In the genomic region with DNA sequence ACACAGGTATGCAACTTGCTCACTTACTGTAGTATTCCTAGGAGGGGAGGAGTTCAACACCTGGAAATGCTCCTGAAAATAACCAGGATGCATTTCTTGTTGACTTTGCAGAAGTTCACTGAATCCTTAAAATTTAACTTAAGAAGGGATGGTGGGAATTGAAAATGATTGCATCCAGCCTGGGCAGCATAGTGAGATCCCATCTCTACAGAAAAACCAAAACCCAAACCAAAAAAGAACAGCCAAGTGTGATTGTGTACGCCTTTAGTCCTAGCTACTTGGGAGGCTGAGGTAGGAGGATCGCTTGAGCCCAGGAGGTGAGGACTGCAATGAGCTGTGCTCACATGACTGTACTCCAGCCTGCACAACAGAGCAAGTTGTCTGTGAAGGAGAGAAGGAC, we compare ENCODE assay signal across 27 cellular contexts. TPM values are rescaled to one million over a fixed set of nuclear protein-coding genes. Genes with fewer than 3 reads are reported as not detected.
DNase-seq lines count a peak whose midpoint lies in the region; ATAC-seq, FAIRE-seq and TF ChIP-seq lines count a peak whose summit lies in the region.
"Had no signal": no experiment of that assay in that cellular context is flagged by ENCODE, and none has a peak within 500 bp of the region (broad histone marks: within the 10 kb centered on the region; RNA-seq: fewer than 3 reads in every experiment).

No MANE protein-coding gene starts in this region.

- 90% methylated on average over 2 of the region's 2 CpGs for WGBS in HepG2 (ENCODE audit: low lambda C conversion rate)
- 80% methylated on average over 1 of the region's 2 CpGs for WGBS in right lobe of liver (ENCODE audit: insufficient coverage, low coverage, low lambda C conversion rate, missing lambda C conversion rate)
- WGBS in H1 (ENCODE audit: extremely low coverage in 1 of 2, insufficient coverage in 1 of 2, insufficient read length in 1 of 2, insufficient replicate concordance in 2 of 2, low coverage in 1 of 2, low lambda C conversion rate in 2 of 2, missing lambda C conversion rate in 1 of 2), 2 experiments = 85% methylated on average over 2 of the region's 2 CpGs; no CpG with 5 or more reads in 1 of the 2 experiments

- no peak overlapping the region for H3K56ac ChIP-seq in H1 (replicated peaks; ENCODE audit: insufficient read length, low read depth, low read length)

- no peak overlapping the region for H3K23ac ChIP-seq in H1 (ENCODE audit: insufficient read length)

- TF ChIP-seq CTCF in HepG2 (CRISPR knock-in tag; IDR thresholded peaks at IDR 0.05) (no peak), right lobe of liver (IDR thresholded peaks at IDR 0.05) (no peak), H1 (IDR thresholded peaks at IDR 0.05; ENCODE audit: control extremely low read depth in 1 of 3, insufficient read depth in 1 of 3, low read depth in 1 of 3, low read length in 3 of 3) (no peak)

- no peak overlapping the region for H4K5ac ChIP-seq in H1 (ENCODE audit: insufficient read length, low read depth, low read length)

- FAIRE-seq in HepG2 (lab: Jason Lieb, UNC) = no peak
- no peak for FAIRE-seq in H1 (lab: Jason Lieb, UNC)
- FAIRE-seq: A549, D721Med, GM12878, GM19239 had no signal

- peaks cover 0 to 9% of the 10 kb centered on the region in 2 experiments; a peak in 1 of 5 replicates for H3K27me3 ChIP-seq in HepG2 (ENCODE audit: control insufficient read depth in 1 of 2, insufficient read depth in 2 of 2, low read length in 2 of 2)
- H3K27me3 ChIP-seq in right lobe of liver = peaks cover 0 to 12% of the 10 kb centered on the region in 2 donors
- H3K27me3 ChIP-seq in H1 (replicated peaks in 1 of 4; ENCODE audit: control insufficient read depth in 3 of 4, extremely low read depth in 1 of 4, insufficient read depth in 3 of 4, low read length in 3 of 4) = peaks cover 5 to 21% (median 15%) of the 10 kb centered on the region in 4 experiments; a peak in 6 of 7 replicates
- H3K27me3 ChIP-seq: BE2C; BLaER1 treated with 17β-estradiol and CSF1 and Interleukin-3, amounts not matched to agents 10 nM and 100 nM had no signal

- H3K27ac ChIP-seq in HepG2 (ENCODE audit: extremely low read length, insufficient read depth, low read length) (no peak overlapping the region), right lobe of liver (no peak overlapping the region), H1 (ENCODE audit: low read depth, low read length) (no peak overlapping the region)
- H3K27ac ChIP-seq: A549; BLaER1 treated with 17β-estradiol and CSF1 and Interleukin-3, amounts not matched to agents 10 nM and 100 nM; GM23248 had no signal

- H3K36me3 ChIP-seq in HepG2 (replicated peaks in 1 of 2; ENCODE audit: control insufficient read depth in 1 of 2, insufficient read depth in 2 of 2, low read length in 2 of 2) = no peaks in the 10 kb centered on the region
- no peaks in the 10 kb centered on the region for H3K36me3 ChIP-seq in right lobe of liver
- H3K36me3 ChIP-seq in H1 (ENCODE audit: control insufficient read depth in 2 of 4, insufficient read depth in 4 of 4, low read length in 3 of 4) = no peaks in the 10 kb centered on the region
- H3K36me3 ChIP-seq: BE2C; BLaER1 treated with 17β-estradiol and CSF1 and Interleukin-3, amounts not matched to agents 10 nM and 100 nM had no signal

- H3K9me3 ChIP-seq in HepG2 (ENCODE audit: low read length) = no peaks in the 10 kb centered on the region
- no peaks in the 10 kb centered on the region for H3K9me3 ChIP-seq in right lobe of liver
- no peaks in the 10 kb centered on the region for H3K9me3 ChIP-seq in T-helper 17 cell (ENCODE audit: control insufficient read depth, low read length, poor library complexity, severe bottlenecking)
- no peaks in the 10 kb centered on the region for H3K9me3 ChIP-seq in H1 (ENCODE audit: insufficient read depth in 2 of 2, low read depth in 1 of 2, low read length in 1 of 2)
- H3K9me3 ChIP-seq: A549, BE2C had no signal

- H3K79me2 ChIP-seq in HepG2 (ENCODE audit: insufficient read depth, low read length) (no peaks in the 10 kb centered on the region), H1 (ENCODE audit: control insufficient read depth in 1 of 2, insufficient read depth in 2 of 2, low read length in 2 of 2) (no peaks in the 10 kb centered on the region)

- H3K4me2 ChIP-seq in HepG2 (ENCODE audit: low read depth, low read length) (no peak overlapping the region), H1 (ENCODE audit: insufficient read depth in 1 of 2, low read depth in 2 of 2, low read length in 2 of 2) (no peak overlapping the region)
- H3K4me2 ChIP-seq: A549; BLaER1 treated with 17β-estradiol and CSF1 and Interleukin-3, amounts not matched to agents 10 nM and 100 nM had no signal

- intact Hi-C loops in HepG2 (cut with micrococcal nuclease; ENCODE audit: unreplicated experiment) (no loop called here), right lobe of liver (cut with DNase I) (no loop called here)

- no peak overlapping the region for H3K14ac ChIP-seq in H1 (ENCODE audit: insufficient read length)

- H2AFZ ChIP-seq in HepG2 (ENCODE audit: low read length) = no peak overlapping the region
- no peak overlapping the region for H2AFZ ChIP-seq in H1 (ENCODE audit: low read length)
- H2AFZ ChIP-seq: GM23248 had no signal

- H2BK20ac ChIP-seq in H1 (ENCODE audit: low read length) = no peak overlapping the region

- H3K4me3 ChIP-seq in HepG2 (replicated peaks in 1 of 3; ENCODE audit: insufficient read depth in 1 of 3, low read depth in 2 of 3, low read length in 3 of 3) (no peak overlapping the region), right lobe of liver (no peak overlapping the region), H1 (ENCODE audit: extremely low read depth in 1 of 4, insufficient read depth in 2 of 4, low read depth in 3 of 4, low read length in 4 of 4) (no peak overlapping the region)
- H3K4me3 ChIP-seq: A549; BLaER1 treated with 17β-estradiol and CSF1 and Interleukin-3, amounts not matched to agents 10 nM and 100 nM; GM12878; GM23248 had no signal

- H3K4me1 Mint-ChIP-seq in T-helper 17 cell = peaks cover 16% of the 10 kb centered on the region

- no TSS peak for BruUV-seq in HepG2 (replicated peaks; lab: Mats Ljungman, UMichigan)

- no peak overlapping the region for H2BK12ac ChIP-seq in H1 (ENCODE audit: low read depth, low read length)

- CTCF ChIA-PET in HepG2 (lab: Yijun Ruan, JAX; ENCODE audit: low intra/inter-chr PET ratio, low total read pairs) (no interaction called here), H1 (lab: Charles Lee; ENCODE audit: partially characterized antibody) (interaction anchor here (0.6 to 1.8 kb wide), 4 partner anchors 10 to 985 kb away, joined by 3 to 6 read pairs (median 4); no protein-coding TSS in a partner anchor)

- in situ Hi-C loops in HepG2 (cut with HindIII; ENCODE audit: extremely low pct_ligation_motif_present, low pct_unique_long_range_greater_than_20kb) = no loop called here

- peak overlapping the region; percentile 31 for H3K4me3 Mint-ChIP-seq in T-helper 17 cell
- H3K4me3 Mint-ChIP-seq: CD4-positive, alpha-beta T cell; H9; HFFc6 had no signal

- H4K20me1 ChIP-seq in HepG2 (ENCODE audit: insufficient read depth, low read length) (no peaks in the 10 kb centered on the region), H1 (replicated peaks in 1 of 2; ENCODE audit: control insufficient read depth in 1 of 2, insufficient read depth in 2 of 2, low read length in 2 of 2) (no peaks in the 10 kb centered on the region)
- H4K20me1 ChIP-seq: BLaER1 treated with 17β-estradiol and CSF1 and Interleukin-3, amounts not matched to agents 10 nM and 100 nM had no signal

- ATAC-seq in HepG2 = no peak
- ATAC-seq in right lobe of liver = no peak
- no peak for ATAC-seq in T-helper 17 cell
- no peak for ATAC-seq in HG02870 (IDR thresholded peaks at IDR 0.05; ENCODE audit: unreplicated experiment)
- ATAC-seq: A549, GM12878, HCT116 had no signal

- no peak overlapping the region for H2BK15ac ChIP-seq in H1 (ENCODE audit: low read length)

- POLR2A ChIA-PET in HepG2 (lab: Yijun Ruan, JAX) (no interaction called here), H1 (lab: Charles Lee; ENCODE audit: partially characterized antibody) (interaction anchor here (0.6 kb wide), 1 partner anchor 118 kb away, joined by 3 read pairs; no protein-coding TSS in a partner anchor)

- no peak overlapping the region for H4K91ac ChIP-seq in H1 (replicated peaks; ENCODE audit: insufficient read length, low read length)

- no peak overlapping the region for H2BK120ac ChIP-seq in H1 (replicated peaks; ENCODE audit: low read depth, low read length)

- no peak for DNase-seq in HepG2 (ENCODE audit: low spot score)
- DNase-seq in right lobe of liver = no peak
- no peak for DNase-seq in T-helper 17 cell
- no peak for DNase-seq in H1 (ENCODE audit: low read depth in 1 of 2, low spot score in 2 of 2)
- DNase-seq in glomerular visceral epithelial cell (ENCODE audit: extremely low spot score) = no peak
- DNase-seq: 8988T; ACHN; AML-193; BE2C; CD4-positive, alpha-beta T cell; CD8-positive, alpha-beta memory T cell; DMS 273 treated with DMSO at 0.1 percent for 48 hours; DMS79; EL; GDM1; GM23248; H9; HFFc6 had no signal

- peaks cover 9% of the 10 kb centered on the region for H3K36me3 Mint-ChIP-seq in T-helper 17 cell (ENCODE audit: low read depth)

- H2BK5ac ChIP-seq in H1 (ENCODE audit: low read depth, low read length) = no peak overlapping the region

- TF ChIP-seq RAD21 in HepG2 (CRISPR knock-in tag; IDR thresholded peaks at IDR 0.05) (no peak), H1 (IDR thresholded peaks at IDR 0.05 in 1 of 2, conservative IDR thresholded peaks at IDR 0.05 in 1 of 2; ENCODE audit: low read depth in 2 of 2, low read length in 2 of 2) (no peak)

- no peaks in the 10 kb centered on the region for H3K79me1 ChIP-seq in H1 (ENCODE audit: low read depth, low read length)

- no peak overlapping the region for H3K18ac ChIP-seq in H1 (ENCODE audit: extremely low read depth, low read length)

- no peak for TF ChIP-seq POLR2A in HepG2 (IDR thresholded peaks at IDR 0.05; ENCODE audit: insufficient read depth in 1 of 2, low read depth in 2 of 2, low read length in 2 of 2)
- TF ChIP-seq POLR2A in right lobe of liver (IDR thresholded peaks at IDR 0.05) = no peak
- no peak for TF ChIP-seq POLR2A in H1 (IDR thresholded peaks at IDR 0.05; ENCODE audit: control extremely low read depth in 1 of 2, low read depth in 2 of 2, low read length in 2 of 2)

- peaks cover 6% of the 10 kb centered on the region; the same call in 1 of the 2 replicates for H3K4me1 ChIP-seq in HepG2 (ENCODE audit: insufficient read depth, low read length)
- H3K4me1 ChIP-seq in right lobe of liver = no peaks in the 10 kb centered on the region
- no peaks in the 10 kb centered on the region for H3K4me1 ChIP-seq in H1 (replicated peaks in 1 of 4; ENCODE audit: control insufficient read depth in 3 of 4, insufficient read depth in 4 of 4, low read length in 3 of 4)
- H3K4me1 ChIP-seq: A549 had no signal

- peaks cover 27% of the 10 kb centered on the region for H3K27me3 Mint-ChIP-seq in T-helper 17 cell

- TF ChIP-seq EP300 in HepG2 (IDR thresholded peaks at IDR 0.05; ENCODE audit: low read depth in 2 of 2, low read length in 2 of 2) = no peak
- no peak for TF ChIP-seq EP300 in HepG2 (CRISPR knock-in tag; IDR thresholded peaks at IDR 0.05; ENCODE audit: borderline replicate concordance)
- TF ChIP-seq EP300 in H1 (IDR thresholded peaks at IDR 0.05; ENCODE audit: borderline replicate concordance in 1 of 2, low read depth in 2 of 2, low read length in 2 of 2) = no peak

- peak overlapping the region; percentile 5 for H3K27ac Mint-ChIP-seq in T-helper 17 cell
- H3K27ac Mint-ChIP-seq: CD14-positive monocyte; CD4-positive, alpha-beta T cell; CD8-positive, alpha-beta memory T cell; H9; HFFc6 had no signal

- no peak overlapping the region for H4K8ac ChIP-seq in H1 (ENCODE audit: extremely low read depth, insufficient read depth, low read length)

- H3K9ac ChIP-seq in HepG2 (ENCODE audit: insufficient read depth, low read depth, low read length) = no peak overlapping the region
- no peak overlapping the region for H3K9ac ChIP-seq in H1 (replicated peaks in 1 of 4; ENCODE audit: extremely low read depth in 1 of 4, low read depth in 3 of 4, low read length in 3 of 4)
- H3K9ac ChIP-seq: BLaER1 treated with 17β-estradiol and CSF1 and Interleukin-3, amounts not matched to agents 10 nM and 100 nM; GM23248 had no signal

- no peaks in the 10 kb centered on the region for H3K23me2 ChIP-seq in H1 (ENCODE audit: low read depth, low read length)

- H3K4ac ChIP-seq in H1 (replicated peaks; ENCODE audit: insufficient read length, low read depth, low read length) = no peak overlapping the region

- 0 out of 2 replicates have a peak overlapping the region, but pooled peaks have one; percentile 75 for H2AK5ac ChIP-seq in H1 (ENCODE audit: low read depth, low read length)

RNA-seq across cellular contexts. Expression of gene DNAH8, which starts 1.7 kb away (rescaled TPM):
- total RNA-seq in HepG2 (2016; rRNA removed; fragmentation: Illumina TruSeq; extraction: Trizol) (not detected in 2 replicates), right lobe of liver (under 1 TPM in 1 of 6 experiments, not detected in 5; 0.02 TPM), T-helper 17 cell (under 1 TPM; 0.05 TPM)
- total RNA-seq in HepG2 (2016; cell fraction: cytosol; rRNA removed; fragmentation: Illumina TruSeq; extraction: Trizol; ENCODE audit: low read depth) = not detected in 2 replicates
- total RNA-seq in HepG2 (2016; cell fraction: insoluble cytoplasmic fraction; rRNA removed; fragmentation: Illumina TruSeq; extraction: Trizol) = not detected in 2 replicates
- total RNA-seq in HepG2 (2016; cell fraction: membrane; rRNA removed; fragmentation: Illumina TruSeq; extraction: Trizol) = not detected in 2 replicates
- not detected in 2 replicates for total RNA-seq in HepG2 (2016; cell fraction: nucleus; rRNA removed; fragmentation: Illumina TruSeq; extraction: Trizol)
- polyA plus RNA-seq in HepG2 (2011; rRNA removed) (not detected in 2 replicates), H1 (2011; rRNA removed) (under 0.01 TPM in 1 of 2 replicates, not detected in the other)
- not detected in 2 replicates for polyA plus RNA-seq in HepG2 (2011; cell fraction: cytosol; rRNA removed)
- not detected in 2 replicates for polyA plus RNA-seq in HepG2 (2011; cell fraction: nucleus; rRNA removed)
- polyA plus RNA-seq in HepG2 (2012) = not detected in 2 replicates
- not detected in 2 replicates for polyA plus RNA-seq in HepG2 (2016; cell fraction: cytosol; fragmentation: Illumina TruSeq; extraction: Trizol; ENCODE audit: low read depth)
- polyA plus RNA-seq in HepG2 (2016; cell fraction: insoluble cytoplasmic fraction; fragmentation: Illumina TruSeq; extraction: Trizol; ENCODE audit: low read depth) = not detected in 2 replicates
- polyA plus RNA-seq in HepG2 (2016; cell fraction: membrane; fragmentation: Illumina TruSeq; extraction: Trizol; ENCODE audit: low read depth) = not detected in 2 replicates
- polyA plus RNA-seq in HepG2 (2016; cell fraction: nucleus; fragmentation: Illumina TruSeq; extraction: Trizol; ENCODE audit: insufficient read depth, low read depth) = not detected in 2 replicates
- polyA minus RNA-seq in HepG2 (2011; rRNA and poly(A)+ RNA removed; ENCODE audit: low replicate concordance) = not detected in 2 replicates
- polyA minus RNA-seq in HepG2 (2011; cell fraction: cytosol; rRNA and poly(A)+ RNA removed) = not detected in 2 replicates
- polyA minus RNA-seq in HepG2 (2011; cell fraction: nucleus; rRNA and poly(A)+ RNA removed) = not detected in 2 replicates
- total RNA-seq in H1 (2021; fragmentation: NEBNext Ultra II Directional; extraction: Animal tissue kit (Norgen Biotek cat#: 25700)) = not detected in 2 replicates
- not detected for polyA plus RNA-seq in H1 (2011; cell fraction: cytosol; rRNA removed)
- polyA plus RNA-seq in H1 (2011; cell fraction: nucleus; rRNA removed) = not detected
- not detected in 4 replicates for polyA plus RNA-seq in H1 (2012, experiment 1 of 2)
- polyA plus RNA-seq in H1 (2012, experiment 2 of 2) = not detected
- 0.02 TPM for polyA plus RNA-seq in H1 (2013, experiment 1 of 2)
- 0.02 TPM for polyA plus RNA-seq in H1 (2013, experiment 2 of 2)
- 0.02 and 0.25 TPM in 2 replicates for polyA minus RNA-seq in H1 (2011; rRNA and poly(A)+ RNA removed)
- not detected for polyA minus RNA-seq in H1 (2011; cell fraction: cytosol; rRNA and poly(A)+ RNA removed)
- polyA minus RNA-seq in H1 (2011; cell fraction: nucleus; rRNA and poly(A)+ RNA removed) = under 0.01 TPM
- total RNA-seq: GM23248, H4, H9, HFFc6 had no signal
- polyA plus RNA-seq: A549; CD14-positive monocyte; CD8-positive, alpha-beta memory T cell; GM23248 had no signal

RNA-seq across cellular contexts. Expression of gene GLO1, which starts 13.9 kb away (rescaled TPM):
- 177 and 282 TPM in 2 replicates for total RNA-seq in HepG2 (2016; rRNA removed; fragmentation: Illumina TruSeq; extraction: Trizol)
- 25.6 and 26.7 TPM in 2 replicates for total RNA-seq in HepG2 (2016; cell fraction: cytosol; rRNA removed; fragmentation: Illumina TruSeq; extraction: Trizol; ENCODE audit: low read depth)
- 176 and 303 TPM in 2 replicates for total RNA-seq in HepG2 (2016; cell fraction: insoluble cytoplasmic fraction; rRNA removed; fragmentation: Illumina TruSeq; extraction: Trizol)
- total RNA-seq in HepG2 (2016; cell fraction: membrane; rRNA removed; fragmentation: Illumina TruSeq; extraction: Trizol) = 87.3 and 99.8 TPM in 2 replicates
- 82.3 and 88.7 TPM in 2 replicates for total RNA-seq in HepG2 (2016; cell fraction: nucleus; rRNA removed; fragmentation: Illumina TruSeq; extraction: Trizol)
- polyA plus RNA-seq in HepG2 (2011; rRNA removed) = 55.0 and 77.1 TPM in 2 replicates
- polyA plus RNA-seq in HepG2 (2011; cell fraction: cytosol; rRNA removed) = 36.6 and 63.7 TPM in 2 replicates
- 8.3 and 11.4 TPM in 2 replicates for polyA plus RNA-seq in HepG2 (2011; cell fraction: nucleus; rRNA removed)
- polyA plus RNA-seq in HepG2 (2012) = 99.9 and 146 TPM in 2 replicates
- polyA plus RNA-seq in HepG2 (2016; cell fraction: cytosol; fragmentation: Illumina TruSeq; extraction: Trizol; ENCODE audit: low read depth) = 29.9 and 32.0 TPM in 2 replicates
- 301 and 355 TPM in 2 replicates for polyA plus RNA-seq in HepG2 (2016; cell fraction: insoluble cytoplasmic fraction; fragmentation: Illumina TruSeq; extraction: Trizol; ENCODE audit: low read depth)
- polyA plus RNA-seq in HepG2 (2016; cell fraction: membrane; fragmentation: Illumina TruSeq; extraction: Trizol; ENCODE audit: low read depth) = 81.5 and 87.4 TPM in 2 replicates
- 112 and 115 TPM in 2 replicates for polyA plus RNA-seq in HepG2 (2016; cell fraction: nucleus; fragmentation: Illumina TruSeq; extraction: Trizol; ENCODE audit: insufficient read depth, low read depth)
- 18.4 and 27.9 TPM in 2 replicates for polyA minus RNA-seq in HepG2 (2011; rRNA and poly(A)+ RNA removed; ENCODE audit: low replicate concordance)
- 37.8 and 41.0 TPM in 2 replicates for polyA minus RNA-seq in HepG2 (2011; cell fraction: cytosol; rRNA and poly(A)+ RNA removed)
- 15.6 and 21.0 TPM in 2 replicates for polyA minus RNA-seq in HepG2 (2011; cell fraction: nucleus; rRNA and poly(A)+ RNA removed)
- 10 to 100 TPM; 41.7 to 68.9 (median 57.8) TPM for total RNA-seq in right lobe of liver
- total RNA-seq in T-helper 17 cell = 10 to 100 TPM; 22.4 to 27.7 TPM
- 161 and 170 TPM in 2 replicates for total RNA-seq in H1 (2021; fragmentation: NEBNext Ultra II Directional; extraction: Animal tissue kit (Norgen Biotek cat#: 25700))
- polyA plus RNA-seq in H1 (2011; rRNA removed) = 52.8 and 104 TPM in 2 replicates
- 99.7 TPM for polyA plus RNA-seq in H1 (2011; cell fraction: cytosol; rRNA removed)
- polyA plus RNA-seq in H1 (2011; cell fraction: nucleus; rRNA removed) = 26.5 TPM
- polyA plus RNA-seq in H1 (2012, experiment 1 of 2) = 89.2 to 156 TPM (median 95.2 TPM) in 4 replicates
- 28.9 TPM for polyA plus RNA-seq in H1 (2012, experiment 2 of 2)
- 185 TPM for polyA plus RNA-seq in H1 (2013, experiment 1 of 2)
- polyA plus RNA-seq in H1 (2013, experiment 2 of 2) = 191 TPM
- 40.6 and 63.9 TPM in 2 replicates for polyA minus RNA-seq in H1 (2011; rRNA and poly(A)+ RNA removed)
- 49.9 TPM for polyA minus RNA-seq in H1 (2011; cell fraction: cytosol; rRNA and poly(A)+ RNA removed)
- 22.1 TPM for polyA minus RNA-seq in H1 (2011; cell fraction: nucleus; rRNA and poly(A)+ RNA removed)
